In genomic region chr10:11003739-11004515, GRCh38 we compare ENCODE assay signal across 22 cellular contexts. TPM values are rescaled to one million over a fixed set of nuclear protein-coding genes. Genes with fewer than 3 reads are reported as not detected.
A peak's percentile ranks its signal among the peaks of the same experiment; 100 is the strongest.
DNase-seq lines count a peak whose midpoint lies in the region; ATAC-seq and TF ChIP-seq lines count a peak whose summit lies in the region.
"Had no signal": no experiment of that assay in that cellular context is flagged by ENCODE, and none has a peak within 500 bp of the region (broad histone marks: within the 10 kb centered on the region; RNA-seq: fewer than 3 reads in every experiment).

No MANE protein-coding gene starts in this region.

- no peak for ATAC-seq in HG03432 (IDR thresholded peaks at IDR 0.05; ENCODE audit: unreplicated experiment)
- ATAC-seq: activated T-cell treated with anti-CD3 and anti-CD28 coated beads, Interleukin-2, amount 50 U/mL, for 4 hours had no signal

- POLR2A ChIA-PET in RWPE1 (lab: Yijun Ruan, JAX; ENCODE audit: low non-redundant PET) = no interaction called here
- POLR2A ChIA-PET in Caco-2 (lab: Charles Lee) = no interaction called here

- no peaks in the 10 kb centered on the region for H3K36me3 Mint-ChIP-seq in Caco-2 (ENCODE audit: insufficient read depth, unreplicated experiment)

- intact Hi-C loops in Caco-2 (cut with micrococcal nuclease; ENCODE audit: unreplicated experiment) = no loop called here

- peaks cover 17% of the 10 kb centered on the region for H3K27me3 Mint-ChIP-seq in Caco-2 (ENCODE audit: insufficient read depth, unreplicated experiment)

- no peaks in the 10 kb centered on the region for H4K20me1 ChIP-seq in GM23248 (ENCODE audit: insufficient read depth)

- H3K27me3 ChIP-seq in GM23248 (replicated peaks; ENCODE audit: insufficient read depth) (no peaks in the 10 kb centered on the region), muscle layer of duodenum (ENCODE audit: low read depth, low read length) (no peaks in the 10 kb centered on the region), Caco-2 (replicated peaks; ENCODE audit: control insufficient read depth, insufficient read depth, low read length) (no peaks in the 10 kb centered on the region)
- H3K27me3 ChIP-seq: adrenal gland had no signal

- DNase-seq in GM23248 = peak; percentile 68
- peak; percentile 47 for DNase-seq in superior temporal gyrus (ENCODE audit: extremely low spot score)
- DNase-seq in Ammon's horn (ENCODE audit: low spot score) = no peak
- DNase-seq in RWPE1 (ENCODE audit: low spot score) = no peak
- no peak for DNase-seq in Caco-2
- DNase-seq: activated CD4-positive, alpha-beta T cell treated with anti-CD3 and anti-CD28 coated beads for 4 hours; activated naive CD4-positive, alpha-beta T cell; activated T-cell treated with anti-CD3 and anti-CD28 coated beads, Interleukin-2, amount 50 U/mL, for 4 hours; adrenal gland; foreskin melanocyte; H7; midbrain; NCI-H510A; posterior cingulate gyrus; RPMI8226; T-helper 2 cell had no signal

- H3K79me2 ChIP-seq in GM23248 (ENCODE audit: insufficient read depth) = no peaks in the 10 kb centered on the region
- H3K79me2 ChIP-seq: hepatocyte had no signal

- CTCF ChIA-PET in RWPE1 (lab: Yijun Ruan, JAX) (no interaction called here), Caco-2 (lab: Charles Lee) (no interaction called here)

- H3K9ac ChIP-seq in GM23248 = no peak overlapping the region

- no peak overlapping the region for H3K27ac ChIP-seq in GM23248
- H3K27ac ChIP-seq in cingulate gyrus (ENCODE audit: low read depth, low read length) = peak overlapping the region; percentile 12
- peak overlapping the region; percentile 27 for H3K27ac ChIP-seq in muscle layer of duodenum (ENCODE audit: low read length)
- H3K27ac ChIP-seq in RWPE1 = no peak overlapping the region
- H3K27ac ChIP-seq: adrenal gland, hepatocyte, SK-N-MC had no signal

- H3K36me3 ChIP-seq in GM23248 (ENCODE audit: low read depth) (no peaks in the 10 kb centered on the region), muscle layer of duodenum (ENCODE audit: control insufficient read depth in 1 of 2, insufficient read depth in 2 of 2, low read length in 2 of 2) (no peaks in the 10 kb centered on the region), Caco-2 (ENCODE audit: control insufficient read depth, insufficient read depth, low read length) (no peaks in the 10 kb centered on the region)
- H3K36me3 ChIP-seq: adrenal gland had no signal

- 78 to 82% methylated on average over 13 of the region's 13 CpGs for WGBS in GM23248 (ENCODE audit: low coverage in 1 of 2, low lambda C conversion rate in 2 of 2, missing lambda C conversion rate in 2 of 2), 2 experiments

- in situ Hi-C loops in GM23248 (cut with MboI) = no loop called here

- H3K4me1 ChIP-seq in GM23248 (ENCODE audit: insufficient read depth) (peaks cover 5% of the 10 kb centered on the region; the same call in 1 of the 2 replicates), muscle layer of duodenum (ENCODE audit: control insufficient read depth in 1 of 2, insufficient read depth in 2 of 2, low read length in 2 of 2) (peaks cover 0 to 10% of the 10 kb centered on the region in 2 donors), Caco-2 (no peaks in the 10 kb centered on the region)
- H3K4me1 ChIP-seq: adrenal gland had no signal

- BruUV-seq in Caco-2 (replicated peaks; lab: Mats Ljungman, UMichigan) = no TSS peak

- H3K9me2 ChIP-seq in GM23248 (ENCODE audit: insufficient read depth) = no peaks in the 10 kb centered on the region

- H3K4me2 ChIP-seq in GM23248 (ENCODE audit: unreplicated experiment) = no peak overlapping the region
- H3K4me2 ChIP-seq: hepatocyte had no signal

- no peak overlapping the region for H3K27ac Mint-ChIP-seq in Caco-2 (ENCODE audit: unreplicated experiment)

- no peaks in the 10 kb centered on the region for H3K4me1 Mint-ChIP-seq in Caco-2 (ENCODE audit: low read depth, unreplicated experiment)

- TF ChIP-seq CTCF in RWPE1 (conservative IDR thresholded peaks at IDR 0.05; ENCODE audit: low read depth) = no peak
- TF ChIP-seq CTCF in Caco-2 (IDR thresholded peaks at IDR 0.05; ENCODE audit: insufficient read depth in 1 of 2, low read depth in 1 of 2, low read length in 1 of 2, severe bottlenecking in 1 of 2, unreplicated experiment in 1 of 2) = no peak

- no peak overlapping the region for H3K4me3 Mint-ChIP-seq in Caco-2 (ENCODE audit: unreplicated experiment)
- H3K4me3 Mint-ChIP-seq: activated T-cell treated with anti-CD3 and anti-CD28 coated beads, Interleukin-2, amount 50 U/mL, for 4 hours had no signal

- H3F3A ChIP-seq in GM23248 (ENCODE audit: insufficient read depth) = no peaks in the 10 kb centered on the region

- H3K9me3 Mint-ChIP-seq in Caco-2 (ENCODE audit: unreplicated experiment) = no peaks in the 10 kb centered on the region
- H3K9me3 Mint-ChIP-seq: activated T-cell treated with anti-CD3 and anti-CD28 coated beads, Interleukin-2, amount 50 U/mL, for 4 hours; nephron had no signal

- H2AFZ ChIP-seq in GM23248 = no peak overlapping the region
- H2AFZ ChIP-seq: hepatocyte had no signal

- H3K4me3 ChIP-seq in GM23248 = no peak overlapping the region
- no peak overlapping the region for H3K4me3 ChIP-seq in muscle layer of duodenum (ENCODE audit: low read depth in 1 of 2, low read length in 2 of 2)
- no peak overlapping the region for H3K4me3 ChIP-seq in Caco-2 (ENCODE audit: low read depth, low read length)
- H3K4me3 ChIP-seq: adrenal gland, hepatocyte, SK-N-MC had no signal

- H3K9me3 ChIP-seq in GM23248 (ENCODE audit: low read depth) = no peaks in the 10 kb centered on the region
- no peaks in the 10 kb centered on the region for H3K9me3 ChIP-seq in muscle layer of duodenum (ENCODE audit: control insufficient read depth in 1 of 2, low read length in 2 of 2)
- no peaks in the 10 kb centered on the region for H3K9me3 ChIP-seq in Caco-2
- H3K9me3 ChIP-seq: adrenal gland had no signal

RNA-seq across cellular contexts. Expression of gene CELF2, which starts 13.7 kb away (rescaled TPM):
- 10.6 and 14.4 TPM in 2 replicates for total RNA-seq in GM23248 (2014; rRNA removed; shearing (Covaris generic))
- polyA plus RNA-seq in GM23248 (2016; fragmentation: Nextera tagmentation; extraction: Ambion mirVana) = 26.5 and 27.5 TPM in 2 replicates
- 0.26 and 0.27 TPM in 2 replicates for total RNA-seq in Caco-2 (2022)

Comparison
In these comparisons a context has a peak if more than half of its experiments do, and no peak if none do; other contexts are left out.
1. DNase-seq: peak in GM23248 (single experiment) and superior temporal gyrus (single experiment); none in Ammon's horn (single experiment), RWPE1 (single experiment) and Caco-2 (0 of 2).
2. H3K27ac ChIP-seq: peak in cingulate gyrus (single experiment) and muscle layer of duodenum (single experiment); none in GM23248 (single experiment) and RWPE1 (single experiment).